In genomic region chr3:52007291-52007690, GRCh38 we compare ENCODE assay signal across 19 cellular contexts.
"Had no signal": no experiment of that assay in that cellular context is flagged by ENCODE, and none has a peak within 500 bp of the region (broad histone marks: within the 10 kb centered on the region; RNA-seq: fewer than 3 reads in every experiment).

No MANE protein-coding gene starts in this region.

- ATAC-seq: natural killer cell; stimulated activated naive B cell treated with anti-CD40 and anti-IgM and Interleukin-4, amounts not matched to agents 10 μg/mL and 1 μg/mL and 100 μg/mL, for 72 hours; stimulated activated naive CD8-positive, alpha-beta T cell treated with anti-CD3 and anti-CD28 coated beads, Interleukin-15, amount 100 ng/mL, for 72 hours; upper lobe of right lung had no signal

- H3K9me3 ChIP-seq: esophagus squamous epithelium, prostate gland, sigmoid colon, testis, tibial nerve, upper lobe of right lung, vagina had no signal

- DNase-seq: esophagus squamous epithelium; foreskin fibroblast; immature natural killer cell; mesendoderm; natural killer cell; retina; sigmoid colon; stimulated activated CD4-positive, alpha-beta T cell treated with anti-CD3 and anti-CD28 coated beads, Interleukin-2, amount 100 ng/mL, for 24 hours; stimulated activated CD4-positive, alpha-beta T cell treated with anti-CD3 and anti-CD28 coated beads, Interleukin-4, amount 100 ng/mL, for 4 hours; stimulated activated naive B cell treated with anti-CD40 and anti-IgM and Interleukin-4, amounts not matched to agents 10 μg/mL and 1 μg/mL and 100 μg/mL, for 72 hours; stimulated activated naive CD8-positive, alpha-beta T cell treated with anti-CD3 and anti-CD28 coated beads, Interleukin-15, amount 100 ng/mL, for 72 hours; testis; upper lobe of right lung had no signal

- H3K36me3 ChIP-seq: esophagus squamous epithelium, prostate gland, sigmoid colon, tibial nerve, upper lobe of right lung, vagina had no signal

- H3K4me1 Mint-ChIP-seq: natural killer cell had no signal

- H3K27ac Mint-ChIP-seq: dendritic cell treated with granulocyte-macrophage colony-stimulating factor and Interleukin-4, amounts not matched to agents 40 ng/mL and 50 ng/mL, for 4 days; immature natural killer cell; natural killer cell; stimulated activated naive B cell treated with anti-CD40 and anti-IgM and Interleukin-4, amounts not matched to agents 10 μg/mL and 1 μg/mL and 100 μg/mL, for 72 hours; stimulated activated naive CD8-positive, alpha-beta T cell treated with anti-CD3 and anti-CD28 coated beads, Interleukin-15, amount 100 ng/mL, for 72 hours had no signal

- H3K27me3 Mint-ChIP-seq: stimulated activated naive CD8-positive, alpha-beta T cell treated with anti-CD3 and anti-CD28 coated beads, Interleukin-15, amount 100 ng/mL, for 72 hours had no signal

- H3K4me3 ChIP-seq: esophagus squamous epithelium, prostate gland, sigmoid colon, skin epidermis, testis, tibial nerve, upper lobe of right lung, vagina had no signal

- H3K9ac ChIP-seq: parathyroid adenoma had no signal

- H2AFZ ChIP-seq: parathyroid adenoma had no signal

- H3K27ac ChIP-seq: esophagus squamous epithelium, parathyroid adenoma, prostate gland, sigmoid colon, skin epidermis, testis, tibial nerve, upper lobe of right lung, vagina had no signal

- H3K36me3 Mint-ChIP-seq: immature natural killer cell; natural killer cell; stimulated activated naive B cell treated with anti-CD40 and anti-IgM and Interleukin-4, amounts not matched to agents 10 μg/mL and 1 μg/mL and 100 μg/mL, for 72 hours had no signal

- H3K9me3 Mint-ChIP-seq: dendritic cell treated with granulocyte-macrophage colony-stimulating factor and Interleukin-4, amounts not matched to agents 40 ng/mL and 50 ng/mL, for 4 days; immature natural killer cell; natural killer cell; stimulated activated naive B cell treated with anti-CD40 and anti-IgM and Interleukin-4, amounts not matched to agents 10 μg/mL and 1 μg/mL and 100 μg/mL, for 72 hours; stimulated activated naive CD8-positive, alpha-beta T cell treated with anti-CD3 and anti-CD28 coated beads, Interleukin-15, amount 100 ng/mL, for 72 hours had no signal

- H3K4me3 Mint-ChIP-seq: dendritic cell treated with granulocyte-macrophage colony-stimulating factor and Interleukin-4, amounts not matched to agents 40 ng/mL and 50 ng/mL, for 4 days; immature natural killer cell; natural killer cell; stimulated activated naive B cell treated with anti-CD40 and anti-IgM and Interleukin-4, amounts not matched to agents 10 μg/mL and 1 μg/mL and 100 μg/mL, for 72 hours; stimulated activated naive CD8-positive, alpha-beta T cell treated with anti-CD3 and anti-CD28 coated beads, Interleukin-15, amount 100 ng/mL, for 72 hours had no signal

- H3K27me3 ChIP-seq: esophagus squamous epithelium, sigmoid colon, testis, tibial nerve, upper lobe of right lung, vagina had no signal
